8 cellular contexts compared by ENCODE assay signal in the genomic region with DNA sequence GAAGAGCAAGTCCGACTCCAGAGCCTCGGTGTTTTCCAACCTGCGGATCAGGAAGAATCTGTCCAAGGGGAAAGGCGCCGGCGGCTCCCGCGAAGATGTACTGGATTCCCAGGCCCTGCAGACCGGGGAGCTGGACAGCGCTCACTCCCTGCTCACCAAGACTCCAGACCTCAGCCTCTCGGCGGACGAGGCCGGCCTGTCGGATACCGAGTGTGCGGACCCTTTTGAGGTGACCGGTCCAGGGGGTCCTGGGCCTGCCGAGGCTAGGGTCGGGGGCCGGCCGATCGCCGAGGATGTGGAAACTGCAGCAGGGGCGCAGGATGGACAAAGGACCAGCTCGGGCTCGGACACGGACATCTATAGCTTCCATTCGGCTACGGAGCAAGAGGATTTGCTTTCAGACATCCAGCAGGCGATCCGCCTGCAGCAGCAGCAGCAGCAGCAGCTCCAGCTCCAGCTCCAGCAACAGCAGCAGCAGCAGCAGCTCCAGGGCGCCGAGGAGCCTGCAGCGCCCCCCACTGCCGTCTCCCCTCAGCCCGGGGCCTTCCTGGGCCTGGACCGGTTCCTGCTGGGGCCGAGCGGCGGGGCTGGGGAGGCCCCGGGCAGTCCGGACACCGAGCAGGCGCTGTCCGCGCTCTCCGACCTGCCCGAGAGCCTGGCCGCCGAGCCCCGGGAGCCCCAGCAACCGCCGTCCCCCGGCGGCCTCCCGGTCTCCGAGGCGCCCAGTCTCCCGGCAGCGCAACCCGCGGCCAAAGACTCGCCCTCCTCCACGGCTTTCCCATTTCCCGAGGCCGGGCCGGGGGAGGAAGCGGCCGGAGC. TPM values are rescaled to one million over a fixed set of nuclear protein-coding genes. Genes with fewer than 3 reads are reported as not detected.
A peak's percentile ranks its signal among the peaks of the same experiment; 100 is the strongest.
DNase-seq lines count a peak whose midpoint lies in the region; ATAC-seq, FAIRE-seq and TF ChIP-seq lines count a peak whose summit lies in the region.
"Had no signal": no experiment of that assay in that cellular context is flagged by ENCODE, and none has a peak within 500 bp of the region (broad histone marks: within the 10 kb centered on the region; RNA-seq: fewer than 3 reads in every experiment).

No MANE protein-coding gene starts in this region.

- no peaks in the 10 kb centered on the region for H3K9me3 ChIP-seq in prostate gland

- no peak for TF ChIP-seq POLR2A in prostate gland (IDR thresholded peaks at IDR 0.05)

- peak overlapping the region; percentile 20 to 22 for H3K4me3 ChIP-seq in prostate gland

- intact Hi-C loops in prostate gland (cut with DNase I): no loop called here

- DNase-seq in H4 (ENCODE audit: low spot score) (peak; percentile 18), SK-N-DZ (ENCODE audit: low spot score) (peak; percentile 61), frontal cortex (ENCODE audit: low spot score in 2 of 2) (peak; percentile 46 to 50), prostate gland (ENCODE audit: low spot score) (no peak)
- DNase-seq in stimulated activated CD8-positive, alpha-beta memory T cell treated with anti-CD3 and anti-CD28 coated beads, Interleukin-4, amount 100 ng/mL, for 48 hours: no peak

- TF ChIP-seq CTCF in prostate gland (IDR thresholded peaks at IDR 0.05): no peak

- peaks cover 16% of the 10 kb centered on the region for H3K27me3 ChIP-seq in prostate gland (replicated peaks; ENCODE audit: insufficient read depth)

- FAIRE-seq in frontal cortex (lab: Jason Lieb, UNC): no peak

- H3K27ac ChIP-seq in prostate gland: no peak overlapping the region

- whole genome bisulfite sequencing in prostate gland: 2% methylated on average over 56 of the region's 70 CpGs

- ATAC-seq in HG02610 (IDR thresholded peaks at IDR 0.05; ENCODE audit: unreplicated experiment) (no peak), GM19351 (IDR thresholded peaks at IDR 0.05; ENCODE audit: unreplicated experiment) (no peak)

- H3K36me3 ChIP-seq in prostate gland: no peaks in the 10 kb centered on the region

- H3K4me1 ChIP-seq in prostate gland (replicated peaks): no peaks in the 10 kb centered on the region

RNA-seq across cellular contexts. Expression of gene FMN2, which starts 0.8 kb away (rescaled TPM):
- 1.9 and 5.2 TPM in 2 replicates for total RNA-seq in H4 (2014; rRNA removed; shearing (Covaris generic))
- 12.5 and 14.2 TPM in 2 replicates for polyA plus RNA-seq in SK-N-DZ (2014; cell fraction: cytosol; rRNA removed)
- polyA plus RNA-seq in SK-N-DZ (2014; cell fraction: nucleus; rRNA removed): 5.8 and 16.2 TPM in 2 replicates
- total RNA-seq in frontal cortex: 60.7 TPM
- 1 to 10 TPM in 1 of 2 donors, under 1 TPM in 1; 0.27 to 4.8 TPM for total RNA-seq in prostate gland
- total RNA-seq: T-helper 1 cell treated with Interleukin-12 subunit alpha and Interleukin-12 subunit beta and Interleukin-4 antibody, amounts not matched to agents 30 ng/mL and 1 ng/mL, for 36 hours had no signal

Comparison
In these comparisons a context has a peak if more than half of its experiments do, and no peak if none do; other contexts are left out.
1. DNase-seq: peak in H4 (single experiment), SK-N-DZ (single experiment) and frontal cortex (2 of 2); none in prostate gland (single experiment) and stimulated activated CD8-positive, alpha-beta memory T cell treated with anti-CD3 and anti-CD28 coated beads, Interleukin-4, amount 100 ng/mL, for 48 hours (single experiment).